ENCODE assay signal across 8 cellular contexts in the genomic region with DNA sequence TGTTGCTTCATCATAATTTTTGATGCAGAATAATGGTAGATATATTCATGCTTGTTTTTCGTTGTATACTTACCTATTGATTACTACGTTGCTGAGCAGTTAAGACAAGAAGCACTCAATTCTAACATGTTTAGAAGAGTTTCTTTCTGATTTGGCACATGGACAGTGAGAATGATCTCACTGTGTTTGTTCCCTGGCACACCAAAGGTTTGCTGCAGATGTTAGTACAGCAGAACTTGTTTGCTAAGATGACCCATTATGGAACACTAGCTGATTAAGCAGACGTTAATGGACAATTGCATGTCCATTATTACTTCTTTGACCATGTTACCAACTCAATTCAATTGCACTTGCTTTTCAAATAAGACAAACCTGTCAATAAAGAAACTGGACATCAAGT.
DNase-seq lines count a peak whose midpoint lies in the region; ATAC-seq and TF ChIP-seq lines count a peak whose summit lies in the region.

No MANE protein-coding gene starts in this region.

- H3K9me3 ChIP-seq in OCI-LY3 (ENCODE audit: insufficient read depth, low read length), result no peaks in the 10 kb centered on the region
- no peaks in the 10 kb centered on the region for H3K9me3 ChIP-seq in endocrine pancreas (ENCODE audit: control insufficient read depth, low read length)
- H3K9me3 ChIP-seq in prostate gland, result no peaks in the 10 kb centered on the region

- no peak overlapping the region for H2AFZ ChIP-seq in OCI-LY3 (ENCODE audit: low read depth, low read length)

- peak overlapping the region; percentile 64 for H3K4me2 ChIP-seq in OCI-LY3 (ENCODE audit: low read length)

- H3K27ac ChIP-seq in OCI-LY3 (ENCODE audit: low read length) (peak overlapping the region; percentile 61), prostate gland (peak overlapping the region in 1 of 2 donors; percentile 49)

- H3K36me3 ChIP-seq in OCI-LY3 (replicated peaks; ENCODE audit: low read depth, low read length), result peaks cover 12% of the 10 kb centered on the region
- no peaks in the 10 kb centered on the region for H3K36me3 ChIP-seq in endocrine pancreas (ENCODE audit: control insufficient read depth, insufficient read depth, low read length)
- no peaks in the 10 kb centered on the region for H3K36me3 ChIP-seq in prostate gland

- no peak for ATAC-seq in GM19452 (IDR thresholded peaks at IDR 0.05; ENCODE audit: unreplicated experiment)

- H3K4me3 ChIP-seq in GM12865 (ENCODE audit: low read depth, low read length), result peak overlapping the region; percentile 56
- H3K4me3 ChIP-seq in OCI-LY3 (ENCODE audit: low read length), result peak overlapping the region; percentile 52
- peak overlapping the region; percentile 12 for H3K4me3 ChIP-seq in endocrine pancreas (ENCODE audit: control insufficient read depth, insufficient read depth, low read length)
- H3K4me3 ChIP-seq in prostate gland, result no peak overlapping the region

- WGBS in prostate gland, result 27% methylated on average over 3 of the region's 3 CpGs

- peaks cover 99% of the 10 kb centered on the region for H3K4me1 ChIP-seq in OCI-LY3 (ENCODE audit: low read length)
- peaks cover 64% of the 10 kb centered on the region for H3K4me1 ChIP-seq in endocrine pancreas (ENCODE audit: control insufficient read depth, insufficient read depth, low read length)
- peaks cover 14% of the 10 kb centered on the region for H3K4me1 ChIP-seq in prostate gland (replicated peaks)

- peaks cover 100% of the 10 kb centered on the region for H3K79me2 ChIP-seq in OCI-LY3 (ENCODE audit: low read length)

- no peak for DNase-seq in GM12865 (ENCODE audit: low read depth)
- DNase-seq in prostate gland (ENCODE audit: low spot score), result peak; percentile 12
- DNase-seq in NCI-H1105 treated with DMSO at 0.1 percent for 48 hours (lab: John Stamatoyannopoulos, UW), result no peak
- DNase-seq in DMS79 treated with DMSO at 0.1 percent for 48 hours (lab: John Stamatoyannopoulos, UW), result no peak
- DNase-seq in stimulated activated CD8-positive, alpha-beta memory T cell treated with anti-CD3 and anti-CD28 coated beads, Interleukin-4, amount 100 ng/mL, for 48 hours, result no peak

- peaks cover 90% of the 10 kb centered on the region for H4K20me1 ChIP-seq in OCI-LY3 (ENCODE audit: insufficient read depth, low read length)

- no peak for TF ChIP-seq POLR2A in prostate gland (IDR thresholded peaks at IDR 0.05)

- intact Hi-C loops in prostate gland (cut with DNase I), result no loop called here

- no peaks in the 10 kb centered on the region for H3K27me3 ChIP-seq in OCI-LY3 (ENCODE audit: low read depth, low read length)
- H3K27me3 ChIP-seq in endocrine pancreas (ENCODE audit: control insufficient read depth, insufficient read depth, low read length), result no peaks in the 10 kb centered on the region
- H3K27me3 ChIP-seq in prostate gland (replicated peaks; ENCODE audit: insufficient read depth), result no peaks in the 10 kb centered on the region

- TF ChIP-seq CTCF in GM12865 (IDR thresholded peaks at IDR 0.05; ENCODE audit: insufficient read depth, low read depth, low read length, missing control alignments), result no peak
- TF ChIP-seq CTCF in OCI-LY3 (IDR thresholded peaks at IDR 0.05; ENCODE audit: low read depth, low read length), result no peak
- TF ChIP-seq CTCF in prostate gland (IDR thresholded peaks at IDR 0.05), result no peak

- H3K9ac ChIP-seq in OCI-LY3 (ENCODE audit: low read length) (peak overlapping the region; percentile 38; the same call in 1 of the 2 replicates), endocrine pancreas (ENCODE audit: control insufficient read depth, insufficient read depth, low read length) (no peak overlapping the region)

Comparison
In these comparisons a context has a peak if more than half of its experiments do, and no peak if none do; other contexts are left out.
1. H3K4me3 ChIP-seq: peak in GM12865 (single experiment), OCI-LY3 (single experiment) and endocrine pancreas (single experiment); none in prostate gland (0 of 2).